Comparison of ENCODE assay signal across 9 cellular contexts in the genomic region with DNA sequence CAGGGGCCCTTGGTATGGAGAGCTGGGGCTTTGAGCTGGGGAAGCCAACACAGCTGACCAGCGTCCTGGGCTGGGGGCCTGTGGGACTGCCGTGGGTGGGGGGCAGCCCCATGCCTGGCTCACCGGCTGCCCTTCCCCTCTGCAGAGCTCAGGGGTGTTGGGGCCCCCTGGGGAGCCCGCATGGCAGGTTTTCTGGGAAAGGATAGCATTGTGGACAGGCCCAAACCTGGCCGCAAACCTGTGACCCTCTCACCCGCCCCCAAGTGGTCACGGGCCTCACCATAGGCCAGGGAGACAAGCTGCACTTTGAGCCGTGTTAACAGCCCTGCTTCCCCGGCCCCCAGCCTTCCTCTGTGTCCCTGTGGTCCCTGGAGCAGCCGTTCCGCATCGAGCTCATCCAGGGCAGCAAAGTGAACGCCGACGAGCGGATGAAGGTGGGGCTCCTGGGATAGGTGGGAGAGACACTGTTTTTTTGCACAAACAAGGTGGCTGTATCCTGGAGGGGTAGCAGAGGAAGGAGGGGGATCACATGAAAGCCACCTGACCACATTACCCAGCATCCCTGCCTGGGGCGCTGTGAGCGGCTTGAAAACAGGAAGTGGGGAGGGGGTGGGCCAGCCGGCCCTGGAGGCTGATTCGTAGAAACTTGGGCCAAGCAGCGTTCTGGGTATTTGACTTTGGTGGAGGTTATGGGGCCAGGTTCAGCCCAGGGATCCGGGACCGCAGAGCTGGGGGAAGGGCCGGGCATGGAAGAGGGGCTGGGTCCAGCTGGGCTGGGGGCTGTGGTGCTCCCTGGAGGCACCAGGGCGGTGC.
DNase-seq lines count a peak whose midpoint lies in the region; ATAC-seq and TF ChIP-seq lines count a peak whose summit lies in the region.
"Had no signal": no experiment of that assay in that cellular context is flagged by ENCODE, and none has a peak within 500 bp of the region (broad histone marks: within the 10 kb centered on the region; RNA-seq: fewer than 3 reads in every experiment).

No MANE protein-coding gene starts in this region.

- peak overlapping the region; percentile 91 for H2AFZ ChIP-seq in MM.1S (ENCODE audit: low read length)

- H3K4me1 ChIP-seq in MM.1S (ENCODE audit: low read length) = peaks cover 17% of the 10 kb centered on the region
- peaks cover 0 to 24% (median 0%) of the 10 kb centered on the region in 3 donors for H3K4me1 ChIP-seq in gastroesophageal sphincter

- peak; percentile 29 for ATAC-seq in gastroesophageal sphincter

- TF ChIP-seq EP300 in gastroesophageal sphincter (IDR thresholded peaks at IDR 0.05) = no peak

- H4K20me1 ChIP-seq in MM.1S (ENCODE audit: insufficient read depth, low read length) = no peaks in the 10 kb centered on the region

- peak overlapping the region; percentile 78 for H3K9ac ChIP-seq in MM.1S (ENCODE audit: low read length)

- peak overlapping the region; percentile 85 for H3K4me2 ChIP-seq in MM.1S (ENCODE audit: low read depth, low read length)

- DNase-seq in NCI-H1092 treated with DMSO at 0.1 percent for 48 hours (lab: John Stamatoyannopoulos, UW) = peak; percentile 15
- DNase-seq in NCI-H1092 (lab: John Stamatoyannopoulos, UW) = no peak
- peak; percentile 88 for DNase-seq in MM.1S
- peak; percentile 63 for DNase-seq in activated CD8-positive, alpha-beta memory T cell treated with anti-CD3 and anti-CD28 coated beads, Interleukin-2, amount 50 U/mL, for 24 hours (ENCODE audit: extremely low read depth)
- DNase-seq in retinal pigment epithelial cell (ENCODE audit: low read depth) = peak; percentile 68
- DNase-seq in dedifferentiated amniotic fluid mesenchymal stem cell (ENCODE audit: extremely low spot score) = no peak
- no peak for DNase-seq in NCI-H146 (lab: John Stamatoyannopoulos, UW)

- H3K27ac ChIP-seq in MM.1S (ENCODE audit: low read length) = peak overlapping the region; percentile 59; the same call in 1 of the 2 replicates
- H3K27ac ChIP-seq in gastroesophageal sphincter = peak overlapping the region in 3 of 4 donors; percentile 23 to 55 (median 24)
- H3K27ac ChIP-seq: 22Rv1 had no signal

- no peaks in the 10 kb centered on the region for H3F3A ChIP-seq in MM.1S (ENCODE audit: insufficient read depth, low read length)

- no peaks in the 10 kb centered on the region for H3K9me2 ChIP-seq in MM.1S (replicated peaks; ENCODE audit: insufficient read depth, low read length)

- no peak for TF ChIP-seq POLR2A in gastroesophageal sphincter (IDR thresholded peaks at IDR 0.05)

- peak overlapping the region; percentile 71 for H3K4me3 ChIP-seq in MM.1S (ENCODE audit: low read length)
- H3K4me3 ChIP-seq in gastroesophageal sphincter = peak overlapping the region in 1 of 2 donors; percentile 37
- peak overlapping the region; percentile 26 for H3K4me3 ChIP-seq in retinal pigment epithelial cell (ENCODE audit: low read length)

- TF ChIP-seq CTCF in MM.1S (IDR thresholded peaks at IDR 0.05; ENCODE audit: low read length) = no peak; the same call in 1 of the 2 replicates
- no peak for TF ChIP-seq CTCF in gastroesophageal sphincter (IDR thresholded peaks at IDR 0.05)
- TF ChIP-seq CTCF in retinal pigment epithelial cell (conservative IDR thresholded peaks at IDR 0.05; ENCODE audit: low read depth, low read length) = no peak

- H3K9me3 ChIP-seq in MM.1S (replicated peaks; ENCODE audit: insufficient read depth, low read length) = no peaks in the 10 kb centered on the region
- H3K9me3 ChIP-seq in gastroesophageal sphincter = no peaks in the 10 kb centered on the region

- 71% methylated on average over 3 of the region's 25 CpGs; no CpG with 5 or more reads in 1 of the 2 donors for whole genome bisulfite sequencing in gastroesophageal sphincter (ENCODE audit: low coverage in 1 of 2), 2 donors

- H3K79me2 ChIP-seq in MM.1S (ENCODE audit: low read length) = 0 out of 2 replicates have a peak, but pooled peaks cover 2% of the 10 kb centered on the region

- H3K27me3 ChIP-seq in MM.1S (replicated peaks; ENCODE audit: insufficient read depth, low read length) (no peaks in the 10 kb centered on the region), gastroesophageal sphincter (no peaks in the 10 kb centered on the region)

- H3K36me3 ChIP-seq in MM.1S (replicated peaks; ENCODE audit: insufficient read depth, low read length) = no peaks in the 10 kb centered on the region
- peaks cover 0 to 88% of the 10 kb centered on the region in 2 donors for H3K36me3 ChIP-seq in gastroesophageal sphincter

Comparison
In these comparisons a context has a peak if more than half of its experiments do, and no peak if none do; other contexts are left out.
1. DNase-seq: peak in NCI-H1092 treated with DMSO at 0.1 percent for 48 hours (single experiment), MM.1S (single experiment), activated CD8-positive, alpha-beta memory T cell treated with anti-CD3 and anti-CD28 coated beads, Interleukin-2, amount 50 U/mL, for 24 hours (single experiment) and retinal pigment epithelial cell (single experiment); none in NCI-H1092 (single experiment), dedifferentiated amniotic fluid mesenchymal stem cell (single experiment) and NCI-H146 (single experiment).